In genomic region chr2:33022989-33023731, GRCh38 we compare ENCODE assay signal across 1 cellular context.
A peak's percentile ranks its signal among the peaks of the same experiment; 100 is the strongest.
TF ChIP-seq lines count a peak whose summit lies in the region.

No MANE protein-coding gene starts in this region.

TF ChIP-seq in HEK293, 187 proteins besides CTCF, POLR2A, EP300 and RAD21 (continued from another document):
- no peak for TF ChIP-seq ELK4 (IDR thresholded peaks at IDR 0.05; ENCODE audit: borderline replicate concordance, low read depth, low read length)
- no peak for TF ChIP-seq ZNF585B (tag by site-specific recombination; IDR thresholded peaks at IDR 0.05)
- TF ChIP-seq ZNF629 (tag by site-specific recombination; IDR thresholded peaks at IDR 0.05): peak; percentile 58; the same call in 1 of the 2 replicates
- peak; percentile 22; the same call in 1 of the 2 replicates for TF ChIP-seq ZEB2 (tag by site-specific recombination; IDR thresholded peaks at IDR 0.05)
- TF ChIP-seq ZNF362 (tag by site-specific recombination; IDR thresholded peaks at IDR 0.05): peak; percentile 85
- TF ChIP-seq ZNF423 (tag by site-specific recombination; IDR thresholded peaks at IDR 0.05): no peak
- peak; percentile 39; the same call in 1 of the 2 replicates for TF ChIP-seq ZNF639 (tag by site-specific recombination; IDR thresholded peaks at IDR 0.05)
- TF ChIP-seq PRDM6 (tag by site-specific recombination; IDR thresholded peaks at IDR 0.05): peak; percentile 91
- peak; percentile 63 for TF ChIP-seq PRDM10 (tag by site-specific recombination; IDR thresholded peaks at IDR 0.05)
- no peak for TF ChIP-seq ZNF610 (tag by site-specific recombination; IDR thresholded peaks at IDR 0.05; ENCODE audit: borderline replicate concordance)
